ENCODE assay signal across 8 cellular contexts in genomic region chr19:7294571-7295212, GRCh38. TPM values are rescaled to one million over a fixed set of nuclear protein-coding genes. Genes with fewer than 3 reads are reported as not detected.
A peak's percentile ranks its signal among the peaks of the same experiment; 100 is the strongest.
DNase-seq lines count a peak whose midpoint lies in the region; ATAC-seq and TF ChIP-seq lines count a peak whose summit lies in the region.

No MANE protein-coding gene starts in this region.

- no peak overlapping the region for H3K27ac Mint-ChIP-seq in activated CD8-positive, alpha-beta T cell treated with anti-CD3 and anti-CD28 coated beads, Interleukin-2, amount 10 ng/mL, durations not matched to agents 7 days and 5 days
- H3K27ac Mint-ChIP-seq in naive thymus-derived CD8-positive, alpha-beta T cell = peak overlapping the region in 1 of 10 donors; percentile 52

- H3K9me3 Mint-ChIP-seq in activated CD8-positive, alpha-beta T cell treated with anti-CD3 and anti-CD28 coated beads, Interleukin-2, amount 10 ng/mL, durations not matched to agents 7 days and 5 days (ENCODE audit: insufficient read depth) = no peaks in the 10 kb centered on the region
- H3K9me3 Mint-ChIP-seq in naive thymus-derived CD8-positive, alpha-beta T cell = no peaks in the 10 kb centered on the region

- CTCF ChIA-PET in activated CD8-positive, alpha-beta T cell treated with anti-CD3 and anti-CD28 coated beads, Interleukin-2, amount 10 ng/mL, durations not matched to agents 7 days and 5 days (lab: Charles Lee) = no interaction called here

- H3K4me3 ChIP-seq in upper lobe of left lung = peak overlapping the region; percentile 12 to 98 (median 90)

- H3K4me1 ChIP-seq in upper lobe of left lung = peaks cover 0 to 31% (median 18%) of the 10 kb centered on the region in 4 donors

- peak in 1 of 4 donors; percentile 25 for TF ChIP-seq POLR2A in upper lobe of left lung (IDR thresholded peaks at IDR 0.05)

- no peaks in the 10 kb centered on the region for H3K36me3 ChIP-seq in upper lobe of left lung

- H3K27me3 Mint-ChIP-seq in activated CD8-positive, alpha-beta T cell treated with anti-CD3 and anti-CD28 coated beads, Interleukin-2, amount 10 ng/mL, durations not matched to agents 7 days and 5 days (ENCODE audit: low read depth) = peaks cover 45% of the 10 kb centered on the region
- H3K27me3 Mint-ChIP-seq in naive thymus-derived CD8-positive, alpha-beta T cell = peaks cover 10 to 52% (median 32%) of the 10 kb centered on the region in 5 donors

- 3% methylated on average over 22 to 34 of the region's 40 CpGs for WGBS in upper lobe of left lung, 2 donors

- TF ChIP-seq EP300 in upper lobe of left lung (IDR thresholded peaks at IDR 0.05) = no peak

- POLR2A ChIA-PET in activated CD8-positive, alpha-beta T cell treated with anti-CD3 and anti-CD28 coated beads, Interleukin-2, amount 10 ng/mL, durations not matched to agents 7 days and 5 days (lab: Charles Lee) = no interaction called here
- POLR2A ChIA-PET in naive thymus-derived CD8-positive, alpha-beta T cell (lab: Charles Lee) = interaction anchor here (0.8 to 1.6 kb wide), 2 partner anchors 54 to 98 kb away, joined by 6 to 7 read pairs; partner anchors contain the start of gene ARHGEF18

- ATAC-seq in activated CD8-positive, alpha-beta T cell treated with anti-CD3 and anti-CD28 coated beads, Interleukin-2, amount 10 ng/mL, durations not matched to agents 7 days and 5 days = peak; percentile 27
- ATAC-seq in naive thymus-derived CD8-positive, alpha-beta T cell = no peak
- ATAC-seq in upper lobe of left lung (ENCODE audit: low FRiP score in 2 of 2) (peak; percentile 75 to 76), GM19452 (IDR thresholded peaks at IDR 0.05; ENCODE audit: unreplicated experiment) (no peak)

- H3K27ac ChIP-seq in upper lobe of left lung = peak overlapping the region; percentile 31 to 89 (median 84)

- DNase-seq in DMS53 (lab: John Stamatoyannopoulos, UW) = peak; percentile 83
- peak; percentile 60 for DNase-seq in H4 (ENCODE audit: low spot score)
- peak; percentile 2 for DNase-seq in NCI-H2081 treated with DMSO at 0.1 percent for 48 hours (lab: John Stamatoyannopoulos, UW)
- peak; percentile 21 for DNase-seq in activated CD8-positive, alpha-beta T cell treated with anti-CD3 and anti-CD28 coated beads, Interleukin-2, amount 10 ng/mL, durations not matched to agents 7 days and 5 days
- DNase-seq in fibroblast of the conjunctiva (ENCODE audit: low read depth) = peak; percentile 4
- DNase-seq in naive thymus-derived CD8-positive, alpha-beta T cell = peak in 1 of 10 donors; percentile 7
- DNase-seq in upper lobe of left lung = peak; percentile 82 to 93

- H3K4me3 Mint-ChIP-seq in activated CD8-positive, alpha-beta T cell treated with anti-CD3 and anti-CD28 coated beads, Interleukin-2, amount 10 ng/mL, durations not matched to agents 7 days and 5 days = peak overlapping the region; percentile 71
- H3K4me3 Mint-ChIP-seq in naive thymus-derived CD8-positive, alpha-beta T cell = peak overlapping the region; percentile 64 to 84 (median 79)

- H3K36me3 Mint-ChIP-seq in activated CD8-positive, alpha-beta T cell treated with anti-CD3 and anti-CD28 coated beads, Interleukin-2, amount 10 ng/mL, durations not matched to agents 7 days and 5 days (ENCODE audit: low read depth) = no peaks in the 10 kb centered on the region
- H3K36me3 Mint-ChIP-seq in naive thymus-derived CD8-positive, alpha-beta T cell = no peaks in the 10 kb centered on the region

- H3K27me3 ChIP-seq in upper lobe of left lung = no peaks in the 10 kb centered on the region

- H3K4me1 Mint-ChIP-seq in activated CD8-positive, alpha-beta T cell treated with anti-CD3 and anti-CD28 coated beads, Interleukin-2, amount 10 ng/mL, durations not matched to agents 7 days and 5 days (ENCODE audit: low read depth) = peaks cover 6% of the 10 kb centered on the region
- peaks cover 8 to 29% (median 13%) of the 10 kb centered on the region in 4 donors for H3K4me1 Mint-ChIP-seq in naive thymus-derived CD8-positive, alpha-beta T cell

- TF ChIP-seq CTCF in upper lobe of left lung (IDR thresholded peaks at IDR 0.05) = peak in 5 of 6 experiments; percentile 21 to 49 (median 35)

- H3K9me3 ChIP-seq in upper lobe of left lung = no peaks in the 10 kb centered on the region

RNA-seq across cellular contexts. Expression of gene INSR, which starts 0.5 kb away (rescaled TPM):
- total RNA-seq in H4 (2014; rRNA removed; shearing (Covaris generic)) = 3.3 and 3.8 TPM in 2 replicates
- 1 to 10 TPM in 1 of 2 experiments, under 1 TPM in 1; 0.42 to 1.1 TPM for total RNA-seq in activated CD8-positive, alpha-beta T cell treated with anti-CD3 and anti-CD28 coated beads, Interleukin-2, amount 10 ng/mL, durations not matched to agents 7 days and 5 days
- total RNA-seq in naive thymus-derived CD8-positive, alpha-beta T cell = 1 to 10 TPM in 1 of 2 experiments, under 1 TPM in 1; 0.60 to 1.4 TPM
- polyA plus RNA-seq in naive thymus-derived CD8-positive, alpha-beta T cell = under 1 TPM in 2 of 3 donors, not detected in 1; 0.14 to 0.30 TPM
- 100 to 1,000 TPM in 1 of 6 donors, 10 to 100 TPM in 5; 32.4 to 142 (median 49.9) TPM for total RNA-seq in upper lobe of left lung

RNA-seq across cellular contexts. Expression of gene ARHGEF18, which starts 54.0 kb away (rescaled TPM):
- total RNA-seq in H4 (2014; rRNA removed; shearing (Covaris generic)) = 24.7 and 27.4 TPM in 2 replicates
- 10 to 100 TPM; 34.0 to 40.5 TPM for total RNA-seq in activated CD8-positive, alpha-beta T cell treated with anti-CD3 and anti-CD28 coated beads, Interleukin-2, amount 10 ng/mL, durations not matched to agents 7 days and 5 days
- 100 to 1,000 TPM; 118 to 140 TPM for total RNA-seq in naive thymus-derived CD8-positive, alpha-beta T cell
- 10 to 100 TPM in 1 of 3 donors, 1 to 10 TPM in 2; 3.2 to 10.6 (median 5.6) TPM for polyA plus RNA-seq in naive thymus-derived CD8-positive, alpha-beta T cell
- total RNA-seq in upper lobe of left lung = 100 to 1,000 TPM in 1 of 6 donors, 10 to 100 TPM in 5; 56.1 to 106 (median 66.0) TPM

Comparison
In these comparisons a context has a peak if more than half of its experiments do, and no peak if none do; other contexts are left out.
1. ATAC-seq: peak in activated CD8-positive, alpha-beta T cell treated with anti-CD3 and anti-CD28 coated beads, Interleukin-2, amount 10 ng/mL, durations not matched to agents 7 days and 5 days (single experiment) and upper lobe of left lung (2 of 2); none in naive thymus-derived CD8-positive, alpha-beta T cell (0 of 2) and GM19452 (single experiment).